ENCODE assay signal across 8 cellular contexts in genomic region chr5:132265336-132266030, GRCh38. TPM values are rescaled to one million over a fixed set of nuclear protein-coding genes. Genes with fewer than 3 reads are reported as not detected.
A peak's percentile ranks its signal among the peaks of the same experiment; 100 is the strongest.
DNase-seq lines count a peak whose midpoint lies in the region; ATAC-seq and TF ChIP-seq lines count a peak whose summit lies in the region.

No MANE protein-coding gene starts in this region.

- DNase-seq in HT1080 (ENCODE audit: low read depth) (peak; percentile 96), mammary epithelial cell (peak; percentile 94), left lobe of liver (ENCODE audit: low spot score) (peak; percentile 31), thoracic aorta (ENCODE audit: low spot score) (no peak), HuH-7.5 (ENCODE audit: low spot score) (no peak), RPMI8226 (no peak), GM10266 (ENCODE audit: extremely low spot score) (no peak)

- H4K20me1 ChIP-seq in mammary epithelial cell (ENCODE audit: insufficient read depth, low read length): no peaks in the 10 kb centered on the region

- TF ChIP-seq CTCF in mammary epithelial cell (conservative IDR thresholded peaks at IDR 0.05 in 1 of 2, IDR thresholded peaks at IDR 0.05 in 1 of 2; ENCODE audit: extremely low read depth in 1 of 2, insufficient read depth in 1 of 2, low read depth in 1 of 2, low read length in 2 of 2) (peak in 1 of 2 donors; percentile 9), thoracic aorta (IDR thresholded peaks at IDR 0.05) (no peak), GM10266 (IDR thresholded peaks at IDR 0.05; ENCODE audit: control insufficient read depth, insufficient read depth, low read depth, missing control alignments) (no peak)

- peaks cover 58% of the 10 kb centered on the region for H3K79me2 ChIP-seq in mammary epithelial cell (ENCODE audit: insufficient read depth, low read length)

- BruUV-seq in mammary epithelial cell (replicated peaks; lab: Mats Ljungman, UMichigan): TSS peak; percentile 52

- H3K4me3 ChIP-seq in mammary epithelial cell (replicated peaks in 1 of 3; ENCODE audit: insufficient read depth in 1 of 3, low read depth in 2 of 3, low read length in 3 of 3) (no peak overlapping the region), thoracic aorta (no peak overlapping the region)

- H3K27ac ChIP-seq in mammary epithelial cell (ENCODE audit: insufficient read depth, low read depth, low read length) (peak overlapping the region; percentile 94), thoracic aorta (peak overlapping the region; percentile 90 to 97)

- H3K36me3 ChIP-seq in mammary epithelial cell (ENCODE audit: insufficient read depth, low read length) (peaks cover 24% of the 10 kb centered on the region), thoracic aorta (no peaks in the 10 kb centered on the region)

- dilution Hi-C loops in mammary epithelial cell (cut with HindIII; ENCODE audit: low sequenced_read_pairs): no loop called here

- in situ Hi-C loops in mammary epithelial cell (cut with MboI; ENCODE audit: low sequenced_read_pairs in 2 of 2): no loop called here

- H3K27me3 ChIP-seq in mammary epithelial cell (ENCODE audit: insufficient read depth, low read length) (no peaks in the 10 kb centered on the region), thoracic aorta (replicated peaks; ENCODE audit: insufficient read depth) (no peaks in the 10 kb centered on the region)

- no peak overlapping the region for H2AFZ ChIP-seq in mammary epithelial cell (ENCODE audit: low read depth, low read length)

- H3K9ac ChIP-seq in mammary epithelial cell (ENCODE audit: insufficient read depth, low read length): peak overlapping the region; percentile 76

- ATAC-seq in left lobe of liver (no peak), thoracic aorta (ENCODE audit: insufficient number of reproducible peaks, low FRiP score, low read depth) (peak; percentile 90), GM19463 (IDR thresholded peaks at IDR 0.05; ENCODE audit: unreplicated experiment) (no peak)

- 21% methylated on average over 6 of the region's 8 CpGs for WGBS in mammary epithelial cell (ENCODE audit: low coverage, missing lambda C conversion rate)

- H3K4me1 ChIP-seq in mammary epithelial cell (ENCODE audit: insufficient read depth, low read length): peaks cover 63% of the 10 kb centered on the region
- peaks cover 23 to 60% of the 10 kb centered on the region in 2 donors for H3K4me1 ChIP-seq in thoracic aorta (ENCODE audit: control insufficient read depth in 1 of 2, low read depth in 2 of 2)

- intact Hi-C loops in mammary epithelial cell (cut with micrococcal nuclease): loop anchor here (2.0 to 5.0 kb wide), 2 partner anchors 27 to 38 kb away; partner anchors contain the start of gene P4HA2

- H3K4me2 ChIP-seq in mammary epithelial cell (ENCODE audit: insufficient read depth, low read depth, low read length): peak overlapping the region; percentile 27

- CTCF ChIA-PET in mammary epithelial cell (lab: Charles Lee; ENCODE audit: low non-redundant PET): no interaction called here

- H3K9me3 ChIP-seq in mammary epithelial cell (replicated peaks; ENCODE audit: insufficient read depth, low read length): no peaks in the 10 kb centered on the region
- H3K9me3 ChIP-seq in thoracic aorta: no peaks in the 10 kb centered on the region

RNA-seq across cellular contexts. Expression of gene PDLIM4, which starts 8.0 kb away (rescaled TPM):
- total RNA-seq in HT1080 (2014; rRNA removed; shearing (Covaris generic)): not detected in 2 replicates
- polyA plus RNA-seq in HT1080 (2015; cell fraction: cytosol; rRNA removed): 0.06 and 0.08 TPM in 2 replicates
- polyA plus RNA-seq in HT1080 (2015; cell fraction: nucleus; rRNA removed): 2.0 TPM in 1 of 2 replicates, not detected in the other
- total RNA-seq in mammary epithelial cell (100 to 1,000 TPM; 101 to 217 TPM), left lobe of liver (0.88 TPM), thoracic aorta (10 to 100 TPM; 50.6 to 81.0 TPM)
- polyA plus RNA-seq in mammary epithelial cell: 120 TPM
- polyA minus RNA-seq in mammary epithelial cell: 48.5 TPM

RNA-seq across cellular contexts. Expression of gene SLC22A4, which starts 28.7 kb away (rescaled TPM):
- 2.1 and 3.4 TPM in 2 replicates for total RNA-seq in HT1080 (2014; rRNA removed; shearing (Covaris generic))
- polyA plus RNA-seq in HT1080 (2015; cell fraction: cytosol; rRNA removed): 1.4 and 1.7 TPM in 2 replicates
- 4.3 and 6.3 TPM in 2 replicates for polyA plus RNA-seq in HT1080 (2015; cell fraction: nucleus; rRNA removed)
- total RNA-seq in mammary epithelial cell (1 to 10 TPM; 2.0 to 5.2 TPM), left lobe of liver (0.20 TPM), thoracic aorta (1 to 10 TPM in 1 of 2 donors, under 1 TPM in 1; 0.14 to 2.1 TPM)
- 2.1 TPM for polyA plus RNA-seq in mammary epithelial cell
- 5.6 TPM for polyA minus RNA-seq in mammary epithelial cell

RNA-seq across cellular contexts. Expression of gene P4HA2, which starts 37.8 kb away (rescaled TPM):
- 17.6 and 19.6 TPM in 2 replicates for total RNA-seq in HT1080 (2014; rRNA removed; shearing (Covaris generic))
- polyA plus RNA-seq in HT1080 (2015; cell fraction: cytosol; rRNA removed): 30.1 and 31.2 TPM in 2 replicates
- polyA plus RNA-seq in HT1080 (2015; cell fraction: nucleus; rRNA removed): 118 and 130 TPM in 2 replicates
- total RNA-seq in mammary epithelial cell: 100 to 1,000 TPM; 103 to 142 TPM
- polyA plus RNA-seq in mammary epithelial cell: 134 TPM
- polyA minus RNA-seq in mammary epithelial cell: 255 TPM
- total RNA-seq in left lobe of liver: 13.8 TPM
- 10 to 100 TPM; 31.3 to 47.7 TPM for total RNA-seq in thoracic aorta

Comparison
In these comparisons a context has a peak if more than half of its experiments do, and no peak if none do; other contexts are left out.
1. DNase-seq: peak in HT1080 (single experiment), mammary epithelial cell (single experiment) and left lobe of liver (single experiment); none in thoracic aorta (single experiment), HuH-7.5 (single experiment), RPMI8226 (single experiment) and GM10266 (single experiment).
2. RNA of gene PDLIM4, which starts 8.0 kb away (total RNA-seq): 101 to 217 TPM in mammary epithelial cell and 50.6 to 81.0 TPM in thoracic aorta; 0.88 TPM in left lobe of liver (single experiment) and not detected in HT1080; every median in the first group is over 10 times any median in the second.